ENCODE assay signal across 10 cellular contexts in the genomic region with DNA sequence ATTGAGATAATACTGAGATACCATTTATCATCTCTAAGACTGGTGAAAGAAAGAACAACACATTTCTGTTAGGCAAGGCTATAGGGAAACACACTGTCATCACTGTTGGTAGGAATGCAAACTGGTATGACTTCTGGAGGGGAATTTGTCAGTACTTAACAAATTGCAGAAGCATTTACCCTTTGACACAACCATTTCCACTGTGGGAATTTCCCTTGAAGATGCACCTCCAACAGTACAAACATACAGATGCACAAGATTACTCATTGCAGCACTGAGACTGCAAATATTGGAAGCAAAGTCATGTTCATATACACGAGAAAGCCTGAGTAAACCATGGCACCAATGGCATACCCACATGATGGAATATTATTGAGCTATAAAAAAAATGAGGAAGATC. TPM values are rescaled to one million over a fixed set of nuclear protein-coding genes. Genes with fewer than 3 reads are reported as not detected.
DNase-seq lines count a peak whose midpoint lies in the region; ATAC-seq and TF ChIP-seq lines count a peak whose summit lies in the region.
"Had no signal": no experiment of that assay in that cellular context is flagged by ENCODE, and none has a peak within 500 bp of the region (broad histone marks: within the 10 kb centered on the region; RNA-seq: fewer than 3 reads in every experiment).

No MANE protein-coding gene starts in this region.

- 17% methylated on average over 1 of the region's 1 CpG for WGBS in mesenchymal stem cell
- 64 to 67% methylated on average over 1 of the region's 1 CpG for WGBS in upper lobe of left lung, 2 donors

- H3K18ac ChIP-seq in mesenchymal stem cell (ENCODE audit: low read depth in 1 of 2, low read length in 2 of 2): no peak overlapping the region

- H4K91ac ChIP-seq in mesenchymal stem cell (ENCODE audit: low read length): no peak overlapping the region

- H3K27ac ChIP-seq in mesenchymal stem cell (ENCODE audit: low read length, poor library complexity, severe bottlenecking) (no peak overlapping the region), upper lobe of left lung (no peak overlapping the region)
- H3K27ac ChIP-seq: right lobe of liver had no signal

- H3K4me3 ChIP-seq in mesenchymal stem cell (ENCODE audit: insufficient read depth in 1 of 2, low read depth in 1 of 2, low read length in 2 of 2): no peak overlapping the region
- no peak overlapping the region for H3K4me3 ChIP-seq in upper lobe of left lung
- H3K4me3 ChIP-seq: right lobe of liver had no signal

- peak; percentile 88 for DNase-seq in mesenchymal stem cell
- no peak for DNase-seq in inferior parietal cortex (ENCODE audit: extremely low spot score)
- no peak for DNase-seq in DMS79 treated with DMSO at 0.1 percent for 48 hours (lab: John Stamatoyannopoulos, UW)
- no peak for DNase-seq in islet precursor cell
- no peak for DNase-seq in upper lobe of left lung
- DNase-seq: NCI-H82, right lobe of liver had no signal

- no peak overlapping the region for H2BK5ac ChIP-seq in mesenchymal stem cell (ENCODE audit: low read depth, low read length, poor library complexity, severe bottlenecking)

- H3K4ac ChIP-seq in mesenchymal stem cell (ENCODE audit: low read depth in 1 of 2, low read length in 2 of 2): no peak overlapping the region

- no peak for TF ChIP-seq EP300 in upper lobe of left lung (IDR thresholded peaks at IDR 0.05)

- H2AK5ac ChIP-seq in mesenchymal stem cell (ENCODE audit: low read length, severe bottlenecking): no peak overlapping the region

- no peak for TF ChIP-seq CTCF in upper lobe of left lung (IDR thresholded peaks at IDR 0.05)

- H3K9ac ChIP-seq in mesenchymal stem cell (ENCODE audit: low read length): no peak overlapping the region

- peak; percentile 85 for ATAC-seq in GM18867 (IDR thresholded peaks at IDR 0.05; ENCODE audit: unreplicated experiment)
- ATAC-seq in GM21619 (IDR thresholded peaks at IDR 0.05; ENCODE audit: unreplicated experiment): peak; percentile 93
- ATAC-seq in HG03460 (IDR thresholded peaks at IDR 0.05; ENCODE audit: unreplicated experiment): peak; percentile 74
- no peak for ATAC-seq in upper lobe of left lung (ENCODE audit: low FRiP score in 2 of 2)

- peaks cover 7 to 51% of the 10 kb centered on the region in 2 experiments for H3K36me3 ChIP-seq in mesenchymal stem cell (ENCODE audit: control insufficient read depth in 1 of 2, insufficient read depth in 2 of 2, low read depth in 1 of 2, low read length in 2 of 2)
- peaks cover 6 to 36% (median 22%) of the 10 kb centered on the region in 4 donors for H3K36me3 ChIP-seq in upper lobe of left lung

- no peak overlapping the region for H3K23ac ChIP-seq in mesenchymal stem cell (ENCODE audit: low read length in 2 of 2)

- no peak overlapping the region for H3K14ac ChIP-seq in mesenchymal stem cell (ENCODE audit: low read length in 2 of 2)

- peaks cover 0 to 3% of the 10 kb centered on the region in 2 experiments for H3K27me3 ChIP-seq in mesenchymal stem cell (ENCODE audit: control insufficient read depth in 1 of 2, insufficient read depth in 1 of 2, low read length in 2 of 2)
- H3K27me3 ChIP-seq in upper lobe of left lung: no peaks in the 10 kb centered on the region
- H3K27me3 ChIP-seq: right lobe of liver had no signal

- H2AFZ ChIP-seq in mesenchymal stem cell (ENCODE audit: low read depth, low read length): no peak overlapping the region

- no peaks in the 10 kb centered on the region for H3K79me1 ChIP-seq in mesenchymal stem cell (replicated peaks; ENCODE audit: low read length, poor library complexity, severe bottlenecking)

- H2BK12ac ChIP-seq in mesenchymal stem cell (ENCODE audit: low read length in 2 of 2): no peak overlapping the region

- no peak overlapping the region for H4K8ac ChIP-seq in mesenchymal stem cell (ENCODE audit: low read length)

- no peak overlapping the region for H3K4me2 ChIP-seq in mesenchymal stem cell (ENCODE audit: low read length, poor library complexity, severe bottlenecking)

- H2BK15ac ChIP-seq in mesenchymal stem cell (ENCODE audit: low read depth, poor library complexity, severe bottlenecking): no peak overlapping the region

- no peaks in the 10 kb centered on the region for H3K9me3 ChIP-seq in mesenchymal stem cell (ENCODE audit: control insufficient read depth, low read length)
- no peaks in the 10 kb centered on the region for H3K9me3 ChIP-seq in upper lobe of left lung
- H3K9me3 ChIP-seq: right lobe of liver had no signal

- TF ChIP-seq POLR2A in upper lobe of left lung (IDR thresholded peaks at IDR 0.05): no peak

- H3K4me1 ChIP-seq in mesenchymal stem cell (ENCODE audit: control insufficient read depth, insufficient read depth, low read depth, low read length) (no peaks in the 10 kb centered on the region), upper lobe of left lung (no peaks in the 10 kb centered on the region)
- H3K4me1 ChIP-seq: right lobe of liver had no signal

- H2BK120ac ChIP-seq in mesenchymal stem cell (ENCODE audit: low read depth, low read length): no peak overlapping the region

RNA-seq across cellular contexts. Expression of a gene that starts 17.6 kb away (rescaled TPM):
- polyA plus RNA-seq in mesenchymal stem cell (2013, experiment 1 of 2): 38.8 TPM
- 39.5 TPM for polyA plus RNA-seq in mesenchymal stem cell (2013, experiment 2 of 2)
- 100 to 1,000 TPM in 1 of 6 donors, 10 to 100 TPM in 5; 27.2 to 129 (median 59.0) TPM for total RNA-seq in upper lobe of left lung

RNA-seq across cellular contexts. Expression of a gene that starts 33.0 kb away (rescaled TPM):
- not detected for polyA plus RNA-seq in mesenchymal stem cell (2013, experiment 1 of 2)
- not detected for polyA plus RNA-seq in mesenchymal stem cell (2013, experiment 2 of 2)
- not detected for total RNA-seq in upper lobe of left lung
- total RNA-seq: right lobe of liver had no signal

RNA-seq across cellular contexts. Expression of a gene that starts 46.7 kb away (rescaled TPM):
- polyA plus RNA-seq in mesenchymal stem cell (2013, experiment 1 of 2): 11.2 TPM
- 10.8 TPM for polyA plus RNA-seq in mesenchymal stem cell (2013, experiment 2 of 2)
- total RNA-seq in upper lobe of left lung: 100 to 1,000 TPM in 3 of 6 donors, 10 to 100 TPM in 3; 61.0 to 119 (median 92.6) TPM

Comparison
In these comparisons a context has a peak if more than half of its experiments do, and no peak if none do; other contexts are left out.
1. ATAC-seq: peak in GM18867 (single experiment), GM21619 (single experiment) and HG03460 (single experiment); none in upper lobe of left lung (0 of 2).